ENCODE assay signal across 1 cellular context in genomic region chr2:234687718-234688475, GRCh38.
A peak's percentile ranks its signal among the peaks of the same experiment; 100 is the strongest.
TF ChIP-seq lines count a peak whose summit lies in the region.

No MANE protein-coding gene starts in this region.

TF ChIP-seq in HepG2, 621 proteins besides CTCF, POLR2A, EP300 and RAD21 (continued from another document and continues in another):
- TF ChIP-seq ZSCAN21 (CRISPR knock-in tag; IDR thresholded peaks at IDR 0.05; ENCODE audit: borderline replicate concordance), result peak; percentile 53; the same call in 1 of the 2 replicates
- TF ChIP-seq MBNL3 (CRISPR knock-in tag; conservative IDR thresholded peaks at IDR 0.05), result no peak
- TF ChIP-seq KDM5B (CRISPR knock-in tag; IDR thresholded peaks at IDR 0.05; ENCODE audit: borderline replicate concordance), result 0 out of 2 replicates have a peak, but pooled peaks have one; percentile 47
- 0 out of 2 replicates have a peak, but pooled peaks have one; percentile 19 for TF ChIP-seq ZBTB34 (CRISPR knock-in tag; IDR thresholded peaks at IDR 0.05)
- peak; percentile 88 for TF ChIP-seq HIC2 (CRISPR knock-in tag; IDR thresholded peaks at IDR 0.05; ENCODE audit: low read depth)
- TF ChIP-seq ONECUT2 (CRISPR knock-in tag; IDR thresholded peaks at IDR 0.05), result 0 out of 2 replicates have a peak, but pooled peaks have one; percentile 14
- no peak for TF ChIP-seq SRY (CRISPR knock-in tag; IDR thresholded peaks at IDR 0.05)
- TF ChIP-seq ZNF768 (CRISPR knock-in tag; IDR thresholded peaks at IDR 0.05), result no peak
- no peak for TF ChIP-seq IRF2 (CRISPR knock-in tag; IDR thresholded peaks at IDR 0.05)
- no peak for TF ChIP-seq CBX1 (IDR thresholded peaks at IDR 0.05; ENCODE audit: low read depth)
- 0 out of 2 replicates have a peak, but pooled peaks have one; percentile 39 for TF ChIP-seq ZNF841 (CRISPR knock-in tag; IDR thresholded peaks at IDR 0.05; ENCODE audit: borderline replicate concordance)
- peak; percentile 90; the same call in 1 of the 2 replicates for TF ChIP-seq DNMT1 (CRISPR knock-in tag; IDR thresholded peaks at IDR 0.05)
- no peak for TF ChIP-seq KAT2B (IDR thresholded peaks at IDR 0.05; ENCODE audit: borderline replicate concordance, low read depth, low read length)
- TF ChIP-seq NCOA1 (CRISPR knock-in tag; IDR thresholded peaks at IDR 0.05), result no peak
- TF ChIP-seq PITX1 (CRISPR knock-in tag; IDR thresholded peaks at IDR 0.05), result peak; percentile 52; the same call in 1 of the 2 replicates
- TF ChIP-seq CCDC6 (CRISPR knock-in tag; IDR thresholded peaks at IDR 0.05), result no peak
- TF ChIP-seq MTF1 (CRISPR knock-in tag; IDR thresholded peaks at IDR 0.05), result no peak
- no peak for TF ChIP-seq BRCA1 (CRISPR knock-in tag; IDR thresholded peaks at IDR 0.05)
- TF ChIP-seq ZHX1 (CRISPR knock-in tag; IDR thresholded peaks at IDR 0.05; ENCODE audit: low read depth), result no peak
- TF ChIP-seq AKAP8 (CRISPR knock-in tag; IDR thresholded peaks at IDR 0.05), result peak; percentile 73; the same call in 1 of the 2 replicates
- TF ChIP-seq ZBTB39 (CRISPR knock-in tag; IDR thresholded peaks at IDR 0.05), result no peak
- no peak for TF ChIP-seq ZBTB37 (CRISPR knock-in tag; IDR thresholded peaks at IDR 0.05)
- TF ChIP-seq ZNF264 (CRISPR knock-in tag; IDR thresholded peaks at IDR 0.05), result no peak
- TF ChIP-seq ZNF672 (CRISPR knock-in tag; IDR thresholded peaks at IDR 0.05), result peak; percentile 96
- peak; percentile 44; the same call in 1 of the 2 replicates for TF ChIP-seq ZNF350 (CRISPR knock-in tag; IDR thresholded peaks at IDR 0.05; ENCODE audit: borderline replicate concordance, low read depth)
- no peak for TF ChIP-seq SMARCE1 (IDR thresholded peaks at IDR 0.05; ENCODE audit: borderline replicate concordance)
- TF ChIP-seq ZNF83 (CRISPR knock-in tag; IDR thresholded peaks at IDR 0.05; ENCODE audit: borderline replicate concordance), result no peak
- TF ChIP-seq KMT2B (CRISPR knock-in tag; IDR thresholded peaks at IDR 0.05), result no peak
- TF ChIP-seq, protein P1, sequence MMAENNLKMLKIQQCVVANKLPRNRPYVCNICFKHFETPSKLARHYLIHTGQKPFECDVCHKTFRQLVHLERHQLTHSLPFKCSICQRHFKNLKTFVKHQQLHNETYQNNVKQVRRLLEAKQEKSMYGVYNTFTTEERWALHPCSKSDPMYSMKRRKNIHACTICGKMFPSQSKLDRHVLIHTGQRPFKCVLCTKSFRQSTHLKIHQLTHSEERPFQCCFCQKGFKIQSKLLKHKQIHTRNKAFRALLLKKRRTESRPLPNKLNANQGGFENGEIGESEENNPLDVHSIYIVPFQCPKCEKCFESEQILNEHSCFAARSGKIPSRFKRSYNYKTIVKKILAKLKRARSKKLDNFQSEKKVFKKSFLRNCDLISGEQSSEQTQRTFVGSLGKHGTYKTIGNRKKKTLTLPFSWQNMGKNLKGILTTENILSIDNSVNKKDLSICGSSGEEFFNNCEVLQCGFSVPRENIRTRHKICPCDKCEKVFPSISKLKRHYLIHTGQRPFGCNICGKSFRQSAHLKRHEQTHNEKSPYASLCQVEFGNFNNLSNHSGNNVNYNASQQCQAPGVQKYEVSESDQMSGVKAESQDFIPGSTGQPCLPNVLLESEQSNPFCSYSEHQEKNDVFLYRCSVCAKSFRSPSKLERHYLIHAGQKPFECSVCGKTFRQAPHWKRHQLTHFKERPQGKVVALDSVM (CRISPR knock-in tag; IDR thresholded peaks at IDR 0.05), result no peak
- TF ChIP-seq FOXM1 (CRISPR knock-in tag; IDR thresholded peaks at IDR 0.05), result peak; percentile 74; the same call in 1 of the 2 replicates
- peak; percentile 38; the same call in 1 of the 2 replicates for TF ChIP-seq MNT (IDR thresholded peaks at IDR 0.05)
- TF ChIP-seq, protein P2, sequence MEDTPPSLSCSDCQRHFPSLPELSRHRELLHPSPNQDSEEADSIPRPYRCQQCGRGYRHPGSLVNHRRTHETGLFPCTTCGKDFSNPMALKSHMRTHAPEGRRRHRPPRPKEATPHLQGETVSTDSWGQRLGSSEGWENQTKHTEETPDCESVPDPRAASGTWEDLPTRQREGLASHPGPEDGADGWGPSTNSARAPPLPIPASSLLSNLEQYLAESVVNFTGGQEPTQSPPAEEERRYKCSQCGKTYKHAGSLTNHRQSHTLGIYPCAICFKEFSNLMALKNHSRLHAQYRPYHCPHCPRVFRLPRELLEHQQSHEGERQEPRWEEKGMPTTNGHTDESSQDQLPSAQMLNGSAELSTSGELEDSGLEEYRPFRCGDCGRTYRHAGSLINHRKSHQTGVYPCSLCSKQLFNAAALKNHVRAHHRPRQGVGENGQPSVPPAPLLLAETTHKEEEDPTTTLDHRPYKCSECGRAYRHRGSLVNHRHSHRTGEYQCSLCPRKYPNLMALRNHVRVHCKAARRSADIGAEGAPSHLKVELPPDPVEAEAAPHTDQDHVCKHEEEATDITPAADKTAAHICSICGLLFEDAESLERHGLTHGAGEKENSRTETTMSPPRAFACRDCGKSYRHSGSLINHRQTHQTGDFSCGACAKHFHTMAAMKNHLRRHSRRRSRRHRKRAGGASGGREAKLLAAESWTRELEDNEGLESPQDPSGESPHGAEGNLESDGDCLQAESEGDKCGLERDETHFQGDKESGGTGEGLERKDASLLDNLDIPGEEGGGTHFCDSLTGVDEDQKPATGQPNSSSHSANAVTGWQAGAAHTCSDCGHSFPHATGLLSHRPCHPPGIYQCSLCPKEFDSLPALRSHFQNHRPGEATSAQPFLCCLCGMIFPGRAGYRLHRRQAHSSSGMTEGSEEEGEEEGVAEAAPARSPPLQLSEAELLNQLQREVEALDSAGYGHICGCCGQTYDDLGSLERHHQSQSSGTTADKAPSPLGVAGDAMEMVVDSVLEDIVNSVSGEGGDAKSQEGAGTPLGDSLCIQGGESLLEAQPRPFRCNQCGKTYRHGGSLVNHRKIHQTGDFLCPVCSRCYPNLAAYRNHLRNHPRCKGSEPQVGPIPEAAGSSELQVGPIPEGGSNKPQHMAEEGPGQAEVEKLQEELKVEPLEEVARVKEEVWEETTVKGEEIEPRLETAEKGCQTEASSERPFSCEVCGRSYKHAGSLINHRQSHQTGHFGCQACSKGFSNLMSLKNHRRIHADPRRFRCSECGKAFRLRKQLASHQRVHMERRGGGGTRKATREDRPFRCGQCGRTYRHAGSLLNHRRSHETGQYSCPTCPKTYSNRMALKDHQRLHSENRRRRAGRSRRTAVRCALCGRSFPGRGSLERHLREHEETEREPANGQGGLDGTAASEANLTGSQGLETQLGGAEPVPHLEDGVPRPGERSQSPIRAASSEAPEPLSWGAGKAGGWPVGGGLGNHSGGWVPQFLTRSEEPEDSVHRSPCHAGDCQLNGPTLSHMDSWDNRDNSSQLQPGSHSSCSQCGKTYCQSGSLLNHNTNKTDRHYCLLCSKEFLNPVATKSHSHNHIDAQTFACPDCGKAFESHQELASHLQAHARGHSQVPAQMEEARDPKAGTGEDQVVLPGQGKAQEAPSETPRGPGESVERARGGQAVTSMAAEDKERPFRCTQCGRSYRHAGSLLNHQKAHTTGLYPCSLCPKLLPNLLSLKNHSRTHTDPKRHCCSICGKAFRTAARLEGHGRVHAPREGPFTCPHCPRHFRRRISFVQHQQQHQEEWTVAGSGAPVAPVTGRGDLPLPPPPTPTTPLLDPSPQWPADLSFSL (CRISPR knock-in tag; IDR thresholded peaks at IDR 0.05), result no peak
- TF ChIP-seq TMF1 (CRISPR knock-in tag; IDR thresholded peaks at IDR 0.05; ENCODE audit: low read depth), result peak; percentile 62; the same call in 1 of the 2 replicates
- no peak for TF ChIP-seq NFRKB (IDR thresholded peaks at IDR 0.05)
- TF ChIP-seq ZNF619 (CRISPR knock-in tag; IDR thresholded peaks at IDR 0.05), result peak; percentile 88; the same call in 1 of the 2 replicates
